8 cellular contexts compared by ENCODE assay signal in genomic region chr22:49959782-49960158, GRCh38. TPM values are rescaled to one million over a fixed set of nuclear protein-coding genes. Genes with fewer than 3 reads are reported as not detected.
DNase-seq lines count a peak whose midpoint lies in the region; ATAC-seq, FAIRE-seq and TF ChIP-seq lines count a peak whose summit lies in the region.

No MANE protein-coding gene starts in this region.

- peak overlapping the region; percentile 97 to 100 (median 98) for H3K4me2 ChIP-seq in BLaER1 treated with 17β-estradiol and CSF1 and Interleukin-3, amounts not matched to agents 10 nM and 100 nM

- no peaks in the 10 kb centered on the region for H3K9me3 ChIP-seq in BLaER1 treated with 17β-estradiol and CSF1 and Interleukin-3, amounts not matched to agents 10 nM and 100 nM (replicated peaks in 1 of 11)
- H3K9me3 ChIP-seq in Peyer's patch (peaks cover 0 to 3% (median 0%) of the 10 kb centered on the region in 4 donors), muscle layer of duodenum (ENCODE audit: control insufficient read depth in 1 of 2, low read length in 2 of 2) (no peaks in the 10 kb centered on the region)
- H3K9me3 ChIP-seq in effector memory CD4-positive, alpha-beta T cell (ENCODE audit: control insufficient read depth, low read length): no peaks in the 10 kb centered on the region

- peak in 3 of 6 experiments; percentile 17 to 30 (median 28) for TF ChIP-seq CTCF in Peyer's patch (IDR thresholded peaks at IDR 0.05)

- H3K36me3 ChIP-seq in BLaER1 treated with 17β-estradiol and CSF1 and Interleukin-3, amounts not matched to agents 10 nM and 100 nM: peaks cover 14 to 33% (median 28%) of the 10 kb centered on the region in 11 experiments
- H3K36me3 ChIP-seq in Peyer's patch (peaks cover 0 to 37% (median 0%) of the 10 kb centered on the region in 3 donors), muscle layer of duodenum (ENCODE audit: control insufficient read depth in 1 of 2, insufficient read depth in 2 of 2, low read length in 2 of 2) (peaks cover 11 to 19% of the 10 kb centered on the region in 2 donors)
- H3K36me3 ChIP-seq in effector memory CD4-positive, alpha-beta T cell (ENCODE audit: control insufficient read depth, insufficient read depth, low read length): peaks cover 17% of the 10 kb centered on the region

- H3K4me1 ChIP-seq in BLaER1 treated with 17β-estradiol and CSF1 and Interleukin-3, amounts not matched to agents 10 nM and 100 nM: peaks cover 49 to 79% (median 64%) of the 10 kb centered on the region in 10 experiments
- peaks cover 3 to 42% (median 20%) of the 10 kb centered on the region in 4 donors for H3K4me1 ChIP-seq in Peyer's patch
- peaks cover 31% of the 10 kb centered on the region for H3K4me1 ChIP-seq in effector memory CD4-positive, alpha-beta T cell (ENCODE audit: control insufficient read depth, insufficient read depth, low read length, poor library complexity, severe bottlenecking)
- H3K4me1 ChIP-seq in muscle layer of duodenum (ENCODE audit: control insufficient read depth in 1 of 2, insufficient read depth in 2 of 2, low read length in 2 of 2): peaks cover 16 to 26% of the 10 kb centered on the region in 2 donors

- H3K27me3 ChIP-seq in BLaER1 treated with 17β-estradiol and CSF1 and Interleukin-3, amounts not matched to agents 10 nM and 100 nM: no peaks in the 10 kb centered on the region
- H3K27me3 ChIP-seq in Peyer's patch (no peaks in the 10 kb centered on the region), muscle layer of duodenum (ENCODE audit: low read depth, low read length) (no peaks in the 10 kb centered on the region)
- no peaks in the 10 kb centered on the region for H3K27me3 ChIP-seq in effector memory CD4-positive, alpha-beta T cell (replicated peaks; ENCODE audit: control insufficient read depth, insufficient read depth, low read length, poor library complexity, severe bottlenecking)

- peak overlapping the region; percentile 88 to 98 (median 97) for H3K27ac ChIP-seq in BLaER1 treated with 17β-estradiol and CSF1 and Interleukin-3, amounts not matched to agents 10 nM and 100 nM
- peak overlapping the region; percentile 86 to 99 (median 98) for H3K27ac ChIP-seq in Peyer's patch
- peak overlapping the region; percentile 97 for H3K27ac ChIP-seq in effector memory CD4-positive, alpha-beta T cell (ENCODE audit: insufficient read depth, low read length, poor library complexity, severe bottlenecking)
- peak overlapping the region; percentile 63 for H3K27ac ChIP-seq in muscle layer of duodenum (ENCODE audit: low read length)

- peak overlapping the region; percentile 81 to 95 (median 94) for H3K9ac ChIP-seq in BLaER1 treated with 17β-estradiol and CSF1 and Interleukin-3, amounts not matched to agents 10 nM and 100 nM

- peak; percentile 67 for DNase-seq in H54 (ENCODE audit: insufficient read length, low spot score)
- DNase-seq in Peyer's patch: peak in 2 of 3 donors; percentile 84 to 87
- no peak for DNase-seq in effector memory CD4-positive, alpha-beta T cell
- DNase-seq in putamen (ENCODE audit: low spot score): no peak
- DNase-seq in cerebellar cortex (ENCODE audit: low spot score): no peak

- no peak for ATAC-seq in GM19328 (IDR thresholded peaks at IDR 0.05; ENCODE audit: unreplicated experiment)

- peak overlapping the region; percentile 78 to 98 (median 90) for H3K4me3 ChIP-seq in BLaER1 treated with 17β-estradiol and CSF1 and Interleukin-3, amounts not matched to agents 10 nM and 100 nM
- H3K4me3 ChIP-seq in Peyer's patch: peak overlapping the region; percentile 65 to 100 (median 98)
- peak overlapping the region; percentile 57 for H3K4me3 ChIP-seq in effector memory CD4-positive, alpha-beta T cell (ENCODE audit: insufficient read depth, low read depth, low read length, poor library complexity, severe bottlenecking)
- peak overlapping the region; percentile 53 to 63 for H3K4me3 ChIP-seq in muscle layer of duodenum (ENCODE audit: low read depth in 1 of 2, low read length in 2 of 2)

- no peak for FAIRE-seq in H54 (lab: Jason Lieb, UNC)

- H4K20me1 ChIP-seq in BLaER1 treated with 17β-estradiol and CSF1 and Interleukin-3, amounts not matched to agents 10 nM and 100 nM: peaks cover 36 to 50% (median 39%) of the 10 kb centered on the region in 11 experiments

- no peak for TF ChIP-seq POLR2A in H54 (IDR thresholded peaks at IDR 0.05; ENCODE audit: low read depth, low read length)
- no peak for TF ChIP-seq POLR2A in Peyer's patch (IDR thresholded peaks at IDR 0.05)

RNA-seq across cellular contexts. Expression of gene PIM3, which starts 0.8 kb away (rescaled TPM):
- 100 to 1,000 TPM in 2 of 4 donors, 10 to 100 TPM in 2; 66.2 to 142 (median 105) TPM for total RNA-seq in Peyer's patch

RNA-seq across cellular contexts. Expression of gene CRELD2, which starts 41.3 kb away (rescaled TPM):
- 10 to 100 TPM; 33.3 to 52.0 (median 41.1) TPM for total RNA-seq in Peyer's patch

RNA-seq across cellular contexts. Expression of gene ALG12, which starts 41.5 kb away (rescaled TPM):
- total RNA-seq in Peyer's patch: 10 to 100 TPM; 17.3 to 25.5 (median 22.1) TPM

RNA-seq across cellular contexts. Expression of gene IL17REL, which starts 52.8 kb away (rescaled TPM):
- total RNA-seq in Peyer's patch: 1 to 10 TPM in 3 of 4 donors, not detected in 1; 1.1 to 2.3 (median 1.2) TPM

Comparison
In these comparisons a context has a peak if more than half of its experiments do, and no peak if none do; other contexts are left out.
1. DNase-seq: peak in H54 (single experiment) and Peyer's patch (2 of 3); none in effector memory CD4-positive, alpha-beta T cell (0 of 3), putamen (single experiment) and cerebellar cortex (single experiment).
2. Peak in every context shown above with its lines, with median percentiles within 50 percentile points of each other: H3K27ac ChIP-seq and H3K4me3 ChIP-seq.